In genomic region chr9:135959814-135960213, GRCh38 we compare ENCODE assay signal across 7 cellular contexts. TPM values are rescaled to one million over a fixed set of nuclear protein-coding genes. Genes with fewer than 3 reads are reported as not detected.
A peak's percentile ranks its signal among the peaks of the same experiment; 100 is the strongest.
DNase-seq lines count a peak whose midpoint lies in the region; ATAC-seq and TF ChIP-seq lines count a peak whose summit lies in the region.

No MANE protein-coding gene starts in this region.

- H3K27ac ChIP-seq in right cardiac atrium (ENCODE audit: low read length) = no peak overlapping the region

- 37% methylated on average over 9 of the region's 9 CpGs for WGBS in right cardiac atrium

- H3K27ac Mint-ChIP-seq in HFFc6 = peak overlapping the region; percentile 68
- H3K27ac Mint-ChIP-seq in activated CD8-positive, alpha-beta T cell treated with anti-CD3 and anti-CD28 coated beads for 36 hours = no peak overlapping the region
- peak overlapping the region; percentile 93 for H3K27ac Mint-ChIP-seq in stimulated activated naive B cell treated with anti-CD40 and anti-IgM and Interleukin-4, amounts not matched to agents 10 μg/mL and 1 μg/mL and 100 μg/mL, for 72 hours

- peak overlapping the region; percentile 90 for H3K4me3 Mint-ChIP-seq in HFFc6
- peak overlapping the region; percentile 88 for H3K4me3 Mint-ChIP-seq in activated CD8-positive, alpha-beta T cell treated with anti-CD3 and anti-CD28 coated beads for 36 hours
- peak overlapping the region; percentile 92 to 97 for H3K4me3 Mint-ChIP-seq in stimulated activated naive B cell treated with anti-CD40 and anti-IgM and Interleukin-4, amounts not matched to agents 10 μg/mL and 1 μg/mL and 100 μg/mL, for 72 hours

- no peaks in the 10 kb centered on the region for H3K36me3 Mint-ChIP-seq in HFFc6 (ENCODE audit: low read depth)
- H3K36me3 Mint-ChIP-seq in activated CD8-positive, alpha-beta T cell treated with anti-CD3 and anti-CD28 coated beads for 36 hours (ENCODE audit: low read depth) = peaks cover 2% of the 10 kb centered on the region
- peaks cover 3 to 5% of the 10 kb centered on the region in 2 donors for H3K36me3 Mint-ChIP-seq in stimulated activated naive B cell treated with anti-CD40 and anti-IgM and Interleukin-4, amounts not matched to agents 10 μg/mL and 1 μg/mL and 100 μg/mL, for 72 hours

- no peaks in the 10 kb centered on the region for H3K4me1 ChIP-seq in right cardiac atrium (ENCODE audit: control insufficient read depth, insufficient read depth, low read length)

- POLR2A ChIA-PET in activated CD8-positive, alpha-beta T cell treated with anti-CD3 and anti-CD28 coated beads for 36 hours (lab: Charles Lee) = interaction anchor here (1.3 to 1.7 kb wide), 2 partner anchors 12 to 54 kb away, joined by 4 to 6 read pairs; no protein-coding TSS in a partner anchor

- peaks cover 24% of the 10 kb centered on the region for H3K4me1 Mint-ChIP-seq in HFFc6 (ENCODE audit: low read depth)
- H3K4me1 Mint-ChIP-seq in activated CD8-positive, alpha-beta T cell treated with anti-CD3 and anti-CD28 coated beads for 36 hours (ENCODE audit: low read depth) = peaks cover 28% of the 10 kb centered on the region
- H3K4me1 Mint-ChIP-seq in stimulated activated naive B cell treated with anti-CD40 and anti-IgM and Interleukin-4, amounts not matched to agents 10 μg/mL and 1 μg/mL and 100 μg/mL, for 72 hours = peaks cover 28 to 45% of the 10 kb centered on the region in 2 donors

- H3K27me3 Mint-ChIP-seq in HFFc6 (ENCODE audit: insufficient read depth) = peaks cover 14% of the 10 kb centered on the region
- H3K27me3 Mint-ChIP-seq in activated CD8-positive, alpha-beta T cell treated with anti-CD3 and anti-CD28 coated beads for 36 hours = no peaks in the 10 kb centered on the region
- H3K27me3 Mint-ChIP-seq in stimulated activated naive B cell treated with anti-CD40 and anti-IgM and Interleukin-4, amounts not matched to agents 10 μg/mL and 1 μg/mL and 100 μg/mL, for 72 hours = peaks cover 9 to 15% of the 10 kb centered on the region in 2 donors

- TF ChIP-seq CTCF in HFFc6 (IDR thresholded peaks at IDR 0.05) (no peak), omental fat pad (IDR thresholded peaks at IDR 0.05) (no peak)
- no peak for TF ChIP-seq CTCF in activated CD8-positive, alpha-beta T cell treated with anti-CD3 and anti-CD28 coated beads for 36 hours (IDR thresholded peaks at IDR 0.05)

- intact Hi-C loops in activated CD8-positive, alpha-beta T cell treated with anti-CD3 and anti-CD28 coated beads for 36 hours (cut with micrococcal nuclease) = no loop called here
- intact Hi-C loops in right cardiac atrium (cut with DNase I) = loop anchor here in 3 of 4 donors (10.0 kb wide), 2 partner anchors 95 to 325 kb away; no protein-coding TSS in a partner anchor

- ATAC-seq in activated CD8-positive, alpha-beta T cell treated with anti-CD3 and anti-CD28 coated beads for 36 hours = no peak
- ATAC-seq in right cardiac atrium (no peak), omental fat pad (ENCODE audit: low FRiP score) (no peak)
- no peak for ATAC-seq in stimulated activated naive B cell treated with anti-CD40 and anti-IgM and Interleukin-4, amounts not matched to agents 10 μg/mL and 1 μg/mL and 100 μg/mL, for 72 hours (replicated peaks)

- H3K27me3 ChIP-seq in right cardiac atrium (ENCODE audit: control insufficient read depth, insufficient read depth) = no peaks in the 10 kb centered on the region

- H3K4me3 ChIP-seq in right cardiac atrium (ENCODE audit: low read length) = peak overlapping the region; percentile 96

- CTCF ChIA-PET in activated CD8-positive, alpha-beta T cell treated with anti-CD3 and anti-CD28 coated beads for 36 hours (lab: Charles Lee) = interaction anchor here (0.9 to 1.4 kb wide), 6 partner anchors 35 to 450 kb away, joined by 3 to 5 read pairs (median 4); no protein-coding TSS in a partner anchor

- DNase-seq in HFFc6 (no peak), right cardiac atrium (no peak), NAMALWA (ENCODE audit: low spot score) (no peak), dedifferentiated amniotic fluid mesenchymal stem cell (ENCODE audit: extremely low spot score) (no peak), omental fat pad (ENCODE audit: low spot score) (no peak)
- DNase-seq in activated CD8-positive, alpha-beta T cell treated with anti-CD3 and anti-CD28 coated beads for 36 hours = no peak
- no peak for DNase-seq in stimulated activated naive B cell treated with anti-CD40 and anti-IgM and Interleukin-4, amounts not matched to agents 10 μg/mL and 1 μg/mL and 100 μg/mL, for 72 hours

- no peaks in the 10 kb centered on the region for H3K9me3 Mint-ChIP-seq in HFFc6
- H3K9me3 Mint-ChIP-seq in activated CD8-positive, alpha-beta T cell treated with anti-CD3 and anti-CD28 coated beads for 36 hours = no peaks in the 10 kb centered on the region
- no peaks in the 10 kb centered on the region for H3K9me3 Mint-ChIP-seq in stimulated activated naive B cell treated with anti-CD40 and anti-IgM and Interleukin-4, amounts not matched to agents 10 μg/mL and 1 μg/mL and 100 μg/mL, for 72 hours

- no peaks in the 10 kb centered on the region for H3K9me3 ChIP-seq in right cardiac atrium (ENCODE audit: control insufficient read depth, low read length)

RNA-seq across cellular contexts. Expression of gene UBAC1, which starts 1.4 kb away (rescaled TPM):
- 10 to 100 TPM; 27.9 to 33.6 (median 31.2) TPM for total RNA-seq in HFFc6 (2021; fragmentation: NEBNext Ultra II Directional; extraction: Animal tissue kit (Norgen Biotek cat#: 25700))
- total RNA-seq in activated CD8-positive, alpha-beta T cell treated with anti-CD3 and anti-CD28 coated beads for 36 hours = 10 to 100 TPM; 32.4 to 34.3 TPM
- total RNA-seq in right cardiac atrium (10 to 100 TPM; 64.0 to 88.7 (median 76.2) TPM), omental fat pad (10 to 100 TPM; 28.4 to 56.7 (median 34.6) TPM)
- 83.3 TPM for polyA plus RNA-seq in right cardiac atrium

RNA-seq across cellular contexts. Expression of gene CAMSAP1, which starts 52.5 kb away (rescaled TPM):
- total RNA-seq in HFFc6 (2021; fragmentation: NEBNext Ultra II Directional; extraction: Animal tissue kit (Norgen Biotek cat#: 25700)) = 10 to 100 TPM; 14.9 to 22.8 (median 18.1) TPM
- 10 to 100 TPM; 20.2 to 27.0 TPM for total RNA-seq in activated CD8-positive, alpha-beta T cell treated with anti-CD3 and anti-CD28 coated beads for 36 hours
- total RNA-seq in right cardiac atrium = 10 to 100 TPM; 13.9 to 22.8 (median 18.3) TPM
- polyA plus RNA-seq in right cardiac atrium = 10.0 TPM
- 10 to 100 TPM; 22.3 to 52.5 (median 33.2) TPM for total RNA-seq in omental fat pad
